ENCODE assay signal across 8 cellular contexts in the genomic region with DNA sequence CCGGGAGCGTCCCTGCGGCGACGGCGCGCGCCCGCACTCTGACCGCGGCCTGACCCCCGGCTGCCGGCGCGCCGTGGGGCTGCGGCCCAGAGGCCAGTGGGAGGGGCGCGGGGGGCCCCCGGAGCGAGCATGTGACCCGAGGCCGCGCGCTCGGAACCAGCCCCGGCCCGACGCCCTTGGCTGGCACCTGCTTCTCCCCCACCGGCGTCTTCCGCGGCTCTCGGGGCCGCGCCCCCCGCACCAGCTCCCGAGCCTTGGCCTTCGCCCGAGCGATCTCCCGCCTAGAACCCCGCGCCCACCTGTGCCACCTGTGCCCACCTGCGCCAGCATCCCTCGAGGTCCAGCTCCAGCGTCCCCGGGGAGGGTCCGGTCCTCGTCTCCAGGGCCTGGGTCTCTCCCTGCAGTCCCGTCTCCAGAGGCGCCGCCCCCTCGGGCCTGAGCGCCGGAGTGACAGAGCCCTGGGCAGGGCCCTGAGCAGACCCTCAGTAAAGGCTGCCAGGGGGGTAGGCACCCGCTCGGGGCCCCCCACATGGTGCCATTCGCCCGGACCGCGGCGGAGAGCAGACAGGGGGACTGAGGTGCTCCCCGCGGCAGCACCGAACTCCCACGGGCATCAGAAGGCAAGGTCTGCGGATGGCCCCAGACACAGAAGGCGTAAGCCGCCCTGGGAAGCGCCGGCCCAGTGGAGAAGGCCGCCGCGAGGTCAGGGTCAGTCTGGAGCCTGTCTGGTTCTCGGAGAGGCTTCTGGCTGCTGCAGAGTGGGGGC. TPM values are rescaled to one million over a fixed set of nuclear protein-coding genes. Genes with fewer than 3 reads are reported as not detected.
A peak's percentile ranks its signal among the peaks of the same experiment; 100 is the strongest.
DNase-seq lines count a peak whose midpoint lies in the region; ATAC-seq and TF ChIP-seq lines count a peak whose summit lies in the region.

No MANE protein-coding gene starts in this region.

- TF ChIP-seq EP300 in upper lobe of left lung (IDR thresholded peaks at IDR 0.05): no peak

- no peaks in the 10 kb centered on the region for H3F3A ChIP-seq in OCI-LY1 (ENCODE audit: insufficient read depth, low read length)

- peak overlapping the region; percentile 74 for H3K4me3 ChIP-seq in H7 (ENCODE audit: insufficient read depth, low read depth, low read length)
- peak overlapping the region; percentile 79 for H3K4me3 ChIP-seq in OCI-LY1 (ENCODE audit: low read depth, low read length, poor library complexity, severe bottlenecking)
- H3K4me3 ChIP-seq in ectodermal cell (ENCODE audit: insufficient read depth, low read depth, low read length): peak overlapping the region; percentile 55
- H3K4me3 ChIP-seq in upper lobe of left lung: peak overlapping the region; percentile 51 to 89 (median 77)

- H3K4me1 ChIP-seq in OCI-LY1 (ENCODE audit: insufficient read depth, low read length, severe bottlenecking): peaks cover 27% of the 10 kb centered on the region
- no peaks in the 10 kb centered on the region for H3K4me1 ChIP-seq in ectodermal cell (ENCODE audit: control insufficient read depth, insufficient read depth, low read length)
- peaks cover 14 to 23% (median 20%) of the 10 kb centered on the region in 4 donors for H3K4me1 ChIP-seq in upper lobe of left lung

- TF ChIP-seq POLR2A in upper lobe of left lung (IDR thresholded peaks at IDR 0.05): no peak

- DNase-seq in H7 (peak; percentile 87), mesenteric fat pad (ENCODE audit: low spot score) (peak; percentile 88), upper lobe of left lung (peak in 1 of 2 donors; percentile 89), GM20000 (ENCODE audit: low spot score) (no peak), NOMO-1 treated with DMSO at 0.1 percent for 48 hours (lab: John Stamatoyannopoulos, UW; ENCODE audit: unreplicated experiment) (no peak)

- H3K36me3 ChIP-seq in H7 (replicated peaks; ENCODE audit: control insufficient read depth, insufficient read depth, low read length) (no peaks in the 10 kb centered on the region), OCI-LY1 (ENCODE audit: insufficient read depth, low read length) (no peaks in the 10 kb centered on the region), ectodermal cell (ENCODE audit: control insufficient read depth, insufficient read depth, low read length) (no peaks in the 10 kb centered on the region), upper lobe of left lung (no peaks in the 10 kb centered on the region)

- H3K4me2 ChIP-seq in OCI-LY1 (ENCODE audit: low read length): peak overlapping the region; percentile 67

- peak; percentile 34 for ATAC-seq in GM18498 (IDR thresholded peaks at IDR 0.05; ENCODE audit: unreplicated experiment)
- peak; percentile 54 to 64 for ATAC-seq in upper lobe of left lung (ENCODE audit: low FRiP score in 2 of 2)

- H3K27ac ChIP-seq in OCI-LY1 (ENCODE audit: low read depth, low read length, poor library complexity, severe bottlenecking): no peak overlapping the region
- no peak overlapping the region for H3K27ac ChIP-seq in ectodermal cell (ENCODE audit: insufficient read depth, low read depth, low read length, poor library complexity, severe bottlenecking)
- peak overlapping the region; percentile 78 to 90 (median 84) for H3K27ac ChIP-seq in upper lobe of left lung

- H3K9me3 ChIP-seq in OCI-LY1 (ENCODE audit: low read length): no peaks in the 10 kb centered on the region
- H3K9me3 ChIP-seq in ectodermal cell (ENCODE audit: control insufficient read depth, low read length): no peaks in the 10 kb centered on the region
- H3K9me3 ChIP-seq in upper lobe of left lung: no peaks in the 10 kb centered on the region

- 7% methylated on average over 76 of the region's 76 CpGs for WGBS in ectodermal cell, 2 experiments
- WGBS in upper lobe of left lung, 2 donors: 4 to 30% methylated on average over 22 to 26 of the region's 76 CpGs

- H4K20me1 ChIP-seq in OCI-LY1 (ENCODE audit: insufficient read depth, low read length): no peaks in the 10 kb centered on the region; the same call in 1 of the 2 replicates

- peak overlapping the region; percentile 71 for H3K9ac ChIP-seq in OCI-LY1 (ENCODE audit: low read length)

- peaks cover 12% of the 10 kb centered on the region; the same call in 1 of the 2 replicates for H3K79me2 ChIP-seq in OCI-LY1 (ENCODE audit: insufficient read depth, low read length)

- TF ChIP-seq CTCF in OCI-LY1 (IDR thresholded peaks at IDR 0.05; ENCODE audit: low read length) (no peak), upper lobe of left lung (IDR thresholded peaks at IDR 0.05) (peak in 1 of 6 experiments; percentile 3), GM20000 (IDR thresholded peaks at IDR 0.05; ENCODE audit: extremely low read depth, missing control alignments) (no peak)

- H3K27me3 ChIP-seq in H7 (ENCODE audit: control insufficient read depth, insufficient read depth, low read length): peaks cover 32% of the 10 kb centered on the region
- 0 out of 2 replicates have a peak, but pooled peaks cover 10% of the 10 kb centered on the region for H3K27me3 ChIP-seq in OCI-LY1 (ENCODE audit: insufficient read depth, low read length)
- peaks cover 54% of the 10 kb centered on the region for H3K27me3 ChIP-seq in ectodermal cell (ENCODE audit: control insufficient read depth, insufficient read depth, low read length, poor library complexity, severe bottlenecking)
- H3K27me3 ChIP-seq in upper lobe of left lung: no peaks in the 10 kb centered on the region

- no peak overlapping the region for H2AFZ ChIP-seq in OCI-LY1 (ENCODE audit: low read length)

- H3K9me2 ChIP-seq in OCI-LY1 (ENCODE audit: low read depth, low read length): no peaks in the 10 kb centered on the region

RNA-seq across cellular contexts. Expression of gene PPP1R13B, which starts 0.8 kb away (rescaled TPM):
- 2.3 and 2.8 TPM in 2 replicates for total RNA-seq in H7 (2014; rRNA removed; shearing (Covaris generic))
- 2.2 TPM for polyA plus RNA-seq in ectodermal cell (2013, experiment 1 of 4)
- polyA plus RNA-seq in ectodermal cell (2013, experiment 2 of 4): 2.4 TPM
- 3.2 TPM for polyA plus RNA-seq in ectodermal cell (2013, experiment 3 of 4)
- polyA plus RNA-seq in ectodermal cell (2013, experiment 4 of 4): 1.7 TPM
- total RNA-seq in mesenteric fat pad (26.2 TPM), upper lobe of left lung (100 to 1,000 TPM in 1 of 6 donors, 10 to 100 TPM in 5; 37.0 to 117 (median 71.1) TPM)

Comparison
In these comparisons a context has a peak if more than half of its experiments do, and no peak if none do; other contexts are left out.
1. DNase-seq: peak in H7 (single experiment) and mesenteric fat pad (single experiment); none in GM20000 (single experiment) and NOMO-1 treated with DMSO at 0.1 percent for 48 hours (single experiment).
2. H3K27ac ChIP-seq: peak in upper lobe of left lung (4 of 4); none in OCI-LY1 (single experiment) and ectodermal cell (single experiment).
3. Peak in every context shown above with its lines, with median percentiles within 50 percentile points of each other: H3K4me3 ChIP-seq.